In the genomic region with DNA sequence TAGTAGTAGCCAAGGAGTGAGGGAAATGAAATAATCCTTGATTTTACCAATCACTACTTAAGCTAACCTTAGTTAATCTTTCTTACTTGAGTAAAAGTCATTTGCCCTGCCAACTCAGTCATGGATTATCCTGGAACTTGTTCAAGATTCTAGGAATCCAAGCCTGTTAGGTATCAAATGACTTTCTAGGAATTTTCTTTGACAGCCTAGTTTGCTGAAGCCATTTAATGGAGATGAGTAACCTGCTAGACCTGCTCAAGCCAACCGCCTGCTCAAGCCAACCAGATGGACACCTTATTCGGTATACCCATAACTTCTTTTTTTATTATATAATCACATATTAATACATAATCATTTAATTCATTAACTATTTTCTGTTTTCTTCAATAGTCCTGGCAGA, we compare ENCODE assay signal across 19 cellular contexts.
"Had no signal": no experiment of that assay in that cellular context is flagged by ENCODE, and none has a peak within 500 bp of the region (broad histone marks: within the 10 kb centered on the region; RNA-seq: fewer than 3 reads in every experiment).

No MANE protein-coding gene starts in this region.

- H3K27me3 Mint-ChIP-seq: memory B cell, type B pancreatic cell had no signal

- H3K36me3 Mint-ChIP-seq: memory B cell, mesothelial cell of epicardium, natural killer cell, type B pancreatic cell had no signal

- H3K27ac ChIP-seq: coronary artery, esophagus squamous epithelium, heart left ventricle, left lung, lower lobe of right lung, suprapubic skin, thyroid gland had no signal

- H3K9me3 ChIP-seq: esophagus squamous epithelium, left lung, lower lobe of right lung, suprapubic skin, thyroid gland had no signal

- H3K4me1 Mint-ChIP-seq: endodermal cell, memory B cell, mesothelial cell of epicardium, natural killer cell, neural crest cell had no signal

- H3K4me1 ChIP-seq: esophagus squamous epithelium, heart left ventricle, left lung, lower lobe of right lung, suprapubic skin, thyroid gland had no signal

- H3K27ac Mint-ChIP-seq: endodermal cell, memory B cell, mesothelial cell of epicardium, natural killer cell, type B pancreatic cell had no signal

- DNase-seq: effector CD4-positive, alpha-beta T cell; endodermal cell; esophagus squamous epithelium; heart left ventricle; hypothalamus; left lung; lower lobe of right lung; natural killer cell; right cardiac atrium; small intestine; stimulated activated CD4-positive, alpha-beta T cell treated with anti-CD3 and anti-CD28 coated beads, Interleukin-12 subunit alpha, Interleukin-12 subunit beta, amount 100 ng/mL, for 4 hours; stimulated activated naive CD4-positive, alpha-beta T cell treated with Interleukin-2 at 50 U/mL for 16 hours; thyroid gland had no signal

- ATAC-seq: heart left ventricle, left lung, lower lobe of right lung, natural killer cell, right cardiac atrium had no signal

- H3K4me3 Mint-ChIP-seq: endodermal cell, memory B cell, mesothelial cell of epicardium, natural killer cell, neural crest cell, type B pancreatic cell had no signal

- H3K27me3 ChIP-seq: esophagus squamous epithelium, heart left ventricle, left lung, suprapubic skin, thyroid gland had no signal

- H3K36me3 ChIP-seq: esophagus squamous epithelium, heart left ventricle, left lung, lower lobe of right lung, suprapubic skin, thyroid gland had no signal

- H3K9me3 Mint-ChIP-seq: natural killer cell, type B pancreatic cell had no signal

- H3K4me3 ChIP-seq: coronary artery, esophagus squamous epithelium, heart left ventricle, left lung, lower lobe of right lung, suprapubic skin, thyroid gland had no signal
